18 cellular contexts compared by ENCODE assay signal in the genomic region with DNA sequence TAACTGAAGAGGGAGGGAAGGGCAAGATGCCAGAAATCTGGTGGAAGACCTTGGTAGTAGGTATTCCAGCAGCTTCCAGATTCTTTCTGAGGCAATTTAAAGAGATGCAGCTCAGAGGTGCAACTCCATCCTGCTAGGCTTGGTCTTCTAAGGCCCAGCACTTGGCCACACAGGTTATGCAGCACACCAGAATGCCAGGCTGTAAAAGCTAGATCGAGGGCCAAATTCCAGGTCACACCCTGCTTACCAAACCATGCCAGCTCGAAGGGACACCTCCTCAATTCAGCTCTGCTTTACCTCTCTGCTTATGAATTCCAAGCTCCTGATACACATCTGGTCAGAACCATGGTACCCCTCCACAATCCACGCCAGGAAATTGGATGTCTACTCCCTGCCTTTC. TPM values are rescaled to one million over a fixed set of nuclear protein-coding genes. Genes with fewer than 3 reads are reported as not detected.
DNase-seq lines count a peak whose midpoint lies in the region; ATAC-seq, FAIRE-seq and TF ChIP-seq lines count a peak whose summit lies in the region.
"Had no signal": no experiment of that assay in that cellular context is flagged by ENCODE, and none has a peak within 500 bp of the region (broad histone marks: within the 10 kb centered on the region; RNA-seq: fewer than 3 reads in every experiment).

No MANE protein-coding gene starts in this region.

- peaks cover 11% of the 10 kb centered on the region for H3K4me1 Mint-ChIP-seq in WTC11
- H3K4me1 Mint-ChIP-seq: CD4-positive, CD25-positive, alpha-beta regulatory T cell had no signal

- H4K20me1 ChIP-seq in SK-N-SH (ENCODE audit: insufficient read depth) = no peaks in the 10 kb centered on the region
- no peaks in the 10 kb centered on the region for H4K20me1 ChIP-seq in keratinocyte (ENCODE audit: control insufficient read depth, extremely low read depth, insufficient read depth, low read length)

- CTCF ChIA-PET in SK-N-SH (lab: Yijun Ruan, JAX) = no interaction called here
- CTCF ChIA-PET in WTC11 (lab: Charles Lee) = interaction anchor here (0.7 to 1.1 kb wide), 2 partner anchors 393 to 532 kb away, joined by 4 to 5 read pairs; no protein-coding TSS in a partner anchor

- no peaks in the 10 kb centered on the region for H3K79me2 ChIP-seq in SK-N-SH (ENCODE audit: insufficient read depth)
- no peaks in the 10 kb centered on the region for H3K79me2 ChIP-seq in keratinocyte (ENCODE audit: control insufficient read depth, insufficient read depth, low read length)

- ATAC-seq in WTC11 (no peak), HG03469 (IDR thresholded peaks at IDR 0.05; ENCODE audit: unreplicated experiment) (no peak)
- ATAC-seq: K562, Panc1 had no signal

- H3K27ac Mint-ChIP-seq in WTC11 = no peak overlapping the region
- H3K27ac Mint-ChIP-seq: CD4-positive, CD25-positive, alpha-beta regulatory T cell had no signal

- no peaks in the 10 kb centered on the region for H3K36me3 ChIP-seq in SK-N-SH (replicated peaks in 1 of 2; ENCODE audit: control insufficient read depth in 1 of 2, insufficient read depth in 2 of 2, low read length in 1 of 2)
- no peaks in the 10 kb centered on the region for H3K36me3 ChIP-seq in keratinocyte (ENCODE audit: control insufficient read depth in 2 of 2, extremely low read depth in 1 of 2, insufficient read depth in 2 of 2, low read length in 2 of 2)
- no peaks in the 10 kb centered on the region for H3K36me3 ChIP-seq in transverse colon

- H3F3A ChIP-seq in SK-N-SH (replicated peaks; ENCODE audit: insufficient read depth) = peaks cover 7% of the 10 kb centered on the region

- no peak for TF ChIP-seq POLR2A in transverse colon (IDR thresholded peaks at IDR 0.05)

- H3K4me2 ChIP-seq in SK-N-SH (no peak overlapping the region), keratinocyte (ENCODE audit: control insufficient read depth, extremely low read depth, insufficient read depth, low read depth, low read length) (peak overlapping the region; percentile 22)

- H3K27ac ChIP-seq in SK-N-SH (ENCODE audit: low read depth in 2 of 2, low read length in 1 of 2) (peak overlapping the region; percentile 77 to 78; a peak in 2 of 4 replicates), keratinocyte (ENCODE audit: control insufficient read depth, insufficient read depth, low read length) (no peak overlapping the region), transverse colon (peak overlapping the region in 1 of 4 donors; percentile 35), dorsolateral prefrontal cortex (no peak overlapping the region)

- H2AFZ ChIP-seq in SK-N-SH (ENCODE audit: low read depth) (peak overlapping the region; percentile 49; the same call in 1 of the 2 replicates), keratinocyte (ENCODE audit: control insufficient read depth, low read length) (peak overlapping the region; percentile 14)

- no peak overlapping the region for H3K9ac ChIP-seq in SK-N-SH
- H3K9ac ChIP-seq in keratinocyte (ENCODE audit: control insufficient read depth, extremely low read depth, insufficient read depth, low read length) = no peak overlapping the region

- H3K27me3 Mint-ChIP-seq in WTC11 (ENCODE audit: low read depth) = no peaks in the 10 kb centered on the region
- H3K27me3 Mint-ChIP-seq: CD4-positive, CD25-positive, alpha-beta regulatory T cell had no signal

- dilution Hi-C loops in keratinocyte (cut with MboI; ENCODE audit: extremely low pct_ligation_motif_present, low sequenced_read_pairs) = no loop called here

- H3K4me3 ChIP-seq in SK-N-SH (ENCODE audit: low read depth in 2 of 2, low read length in 1 of 2) = no peak overlapping the region
- H3K4me3 ChIP-seq in keratinocyte (ENCODE audit: control insufficient read depth in 2 of 3, extremely low read depth in 1 of 3, insufficient read depth in 2 of 3, low read depth in 1 of 3, low read length in 3 of 3) = no peak overlapping the region
- H3K4me3 ChIP-seq in transverse colon = no peak overlapping the region
- H3K4me3 ChIP-seq in dorsolateral prefrontal cortex = no peak overlapping the region
- H3K4me3 ChIP-seq: K562 had no signal

- H3K9me3 ChIP-seq in SK-N-SH (no peaks in the 10 kb centered on the region), keratinocyte (ENCODE audit: control insufficient read depth, low read depth, low read length) (no peaks in the 10 kb centered on the region), transverse colon (no peaks in the 10 kb centered on the region)

- H3K9me2 ChIP-seq in SK-N-SH = no peaks in the 10 kb centered on the region

- in situ Hi-C loops in transverse colon (cut with MboI; ENCODE audit: low pct_ligation_motif_present in 1 of 4, low pct_unique_long_range_greater_than_20kb in 1 of 4, low sequenced_read_pairs in 3 of 4) = no loop called here

- H3K4me1 ChIP-seq in SK-N-SH (ENCODE audit: control insufficient read depth in 1 of 2, insufficient read depth in 2 of 2, low read depth in 1 of 2, low read length in 1 of 2) (peaks cover 3% of the 10 kb centered on the region in 2 experiments; a peak in 3 of 4 replicates), keratinocyte (ENCODE audit: control insufficient read depth, extremely low read depth, insufficient read depth, low read length) (peaks cover 6% of the 10 kb centered on the region), transverse colon (peaks cover 0 to 4% (median 0%) of the 10 kb centered on the region in 4 donors)

- intact Hi-C loops in transverse colon (cut with DNase I; ENCODE audit: low total_unique reads) = no loop called here
- intact Hi-C loops in dorsolateral prefrontal cortex (cut with DNase I) = no loop called here

- TF ChIP-seq RAD21 in SK-N-SH (IDR thresholded peaks at IDR 0.05; ENCODE audit: low read length) = no peak

- DNase-seq in LoVo (ENCODE audit: low spot score) (peak; percentile 2), SK-N-SH (no peak), keratinocyte (ENCODE audit: low read depth, low spot score) (no peak), transverse colon (peak; percentile 44), dorsolateral prefrontal cortex (no peak), WTC11 (ENCODE audit: low spot score) (no peak)
- DNase-seq: CD4-positive, CD25-positive, alpha-beta regulatory T cell; DMS79 treated with DMSO at 0.1 percent for 48 hours; NCI-H1105; NCI-H187; NCI-H510A; NCI-H748 treated with DMSO at 0.1 percent for 48 hours; SIG-M5 had no signal

- H3K27me3 ChIP-seq in SK-N-SH (ENCODE audit: insufficient read depth) (no peaks in the 10 kb centered on the region), keratinocyte (ENCODE audit: control insufficient read depth, extremely low read depth, insufficient read depth, low read length) (no peaks in the 10 kb centered on the region), transverse colon (no peaks in the 10 kb centered on the region), dorsolateral prefrontal cortex (peaks cover 0 to 86% (median 11%) of the 10 kb centered on the region in 45 donors)

- POLR2A ChIA-PET in SK-N-SH (lab: Yijun Ruan, JAX) = no interaction called here
- POLR2A ChIA-PET in WTC11 (lab: Charles Lee) = no interaction called here

- 65% methylated on average over 2 of the region's 3 CpGs for WGBS in SK-N-SH (ENCODE audit: low lambda C conversion rate)
- 45% methylated on average over 3 of the region's 3 CpGs; no CpG with 5 or more reads in 1 of the 2 donors for WGBS in transverse colon (ENCODE audit: low coverage in 1 of 2), 2 donors

- no peak for FAIRE-seq in keratinocyte (lab: Jason Lieb, UNC)
- FAIRE-seq: K562 had no signal

- H3K4me3 Mint-ChIP-seq in WTC11 = no peak overlapping the region
- H3K4me3 Mint-ChIP-seq: CD4-positive, CD25-positive, alpha-beta regulatory T cell had no signal

- no peak for TF ChIP-seq CTCF in SK-N-SH (IDR thresholded peaks at IDR 0.05)
- TF ChIP-seq CTCF in keratinocyte (optimal IDR thresholded peaks at IDR 0.05 in 1 of 3, IDR thresholded peaks at IDR 0.05 in 1 of 3, conservative IDR thresholded peaks at IDR 0.05 in 1 of 3; ENCODE audit: extremely low read depth in 1 of 3, insufficient read depth in 2 of 3, low read length in 3 of 3) = no peak
- TF ChIP-seq CTCF in transverse colon (IDR thresholded peaks at IDR 0.05) = no peak
- no peak for TF ChIP-seq CTCF in dorsolateral prefrontal cortex (IDR thresholded peaks at IDR 0.05 in 54 of 56, conservative IDR thresholded peaks at IDR 0.05 in 2 of 56; ENCODE audit: low read depth in 1 of 56, partially characterized antibody in 56 of 56)
- TF ChIP-seq CTCF in WTC11 (IDR thresholded peaks at IDR 0.05) = no peak

- peaks cover 5% of the 10 kb centered on the region for H3K9me3 Mint-ChIP-seq in WTC11

- H3K36me3 Mint-ChIP-seq in WTC11 = no peaks in the 10 kb centered on the region; the same call in 1 of the 2 replicates
- H3K36me3 Mint-ChIP-seq: CD4-positive, CD25-positive, alpha-beta regulatory T cell had no signal

- TF ChIP-seq EP300 in SK-N-SH (IDR thresholded peaks at IDR 0.05; ENCODE audit: borderline replicate concordance in 1 of 2, low read depth in 1 of 2, low read length in 1 of 2) = no peak
- no peak for TF ChIP-seq EP300 in transverse colon (IDR thresholded peaks at IDR 0.05; ENCODE audit: low read depth)

- no peaks in the 10 kb centered on the region for H3K9me1 ChIP-seq in keratinocyte (ENCODE audit: control insufficient read depth, extremely low read depth, insufficient read depth, low read length)

TF ChIP-seq in SK-N-SH, 30 proteins besides CTCF, POLR2A, EP300 and RAD21 (continues in another document):
- TF ChIP-seq GABPA (IDR thresholded peaks at IDR 0.05; ENCODE audit: low read depth) (no peak), ELF1 (IDR thresholded peaks at IDR 0.05) (no peak), JUND (IDR thresholded peaks at IDR 0.05) (no peak), SIN3A (IDR thresholded peaks at IDR 0.05; ENCODE audit: borderline replicate concordance, low read depth, low read length) (no peak), RFX5 (IDR thresholded peaks at IDR 0.05; ENCODE audit: low read length) (no peak)

TF ChIP-seq in WTC11, 78 proteins besides CTCF, POLR2A, EP300 and RAD21 (continues in another document):
- TF ChIP-seq NFYB (CRISPR knock-in tag; conservative IDR thresholded peaks at IDR 0.05; ENCODE audit: low read depth) = no peak

RNA-seq across cellular contexts. Expression of gene ATXN3L, which starts 19.8 kb away (rescaled TPM):
- polyA plus RNA-seq in SK-N-SH (2012; rRNA removed) (not detected in 2 replicates), keratinocyte (not detected in 3 replicates)
- not detected in 2 replicates for polyA plus RNA-seq in SK-N-SH (2012; cell fraction: cytosol; rRNA removed)
- not detected in 2 replicates for polyA plus RNA-seq in SK-N-SH (2012; cell fraction: nucleus; rRNA removed)
- not detected for polyA plus RNA-seq in keratinocyte (2011; ENCODE audit: low read depth)
- polyA plus RNA-seq in keratinocyte (2011; cell fraction: cytosol; rRNA removed) = not detected in 2 replicates
- not detected in 2 replicates for polyA plus RNA-seq in keratinocyte (2011; cell fraction: nucleus; rRNA removed)
- not detected in 2 replicates for polyA plus RNA-seq in keratinocyte (2012; ENCODE audit: low replicate concordance)
- not detected in 3 replicates for polyA minus RNA-seq in keratinocyte
- not detected for polyA minus RNA-seq in keratinocyte (2011; cell fraction: cytosol; rRNA and poly(A)+ RNA removed)
- polyA minus RNA-seq in keratinocyte (2011; cell fraction: nucleus; rRNA and poly(A)+ RNA removed) = not detected in 2 replicates
- total RNA-seq in transverse colon (not detected), dorsolateral prefrontal cortex (not detected), WTC11 (2021) (not detected in 3 replicates)
- total RNA-seq: CD4-positive, CD25-positive, alpha-beta regulatory T cell; H4; K562 had no signal
- polyA plus RNA-seq: BJ; CD4-positive, CD25-positive, alpha-beta regulatory T cell had no signal

Comparison
In these comparisons a context has a peak if more than half of its experiments do, and no peak if none do; other contexts are left out.
1. DNase-seq: peak in LoVo (single experiment) and transverse colon (single experiment); none in SK-N-SH (single experiment), keratinocyte (single experiment), dorsolateral prefrontal cortex (0 of 10) and WTC11 (single experiment).
2. H3K27ac ChIP-seq: peak in SK-N-SH (2 of 2); none in keratinocyte (single experiment) and dorsolateral prefrontal cortex (0 of 59).